In genomic region chr10:28632597-28632940, GRCh38 we compare ENCODE assay signal across 24 cellular contexts.
"Had no signal": no experiment of that assay in that cellular context is flagged by ENCODE, and none has a peak within 500 bp of the region (broad histone marks: within the 10 kb centered on the region; RNA-seq: fewer than 3 reads in every experiment).

No MANE protein-coding gene starts in this region.

- H3K9ac ChIP-seq: parathyroid adenoma had no signal

- H3K27ac Mint-ChIP-seq: immature natural killer cell, naive B cell, nephron progenitor cell had no signal

- H3K4me1 ChIP-seq: prostate gland, transverse colon had no signal

- H3K27ac ChIP-seq: coronary artery, gastroesophageal sphincter, parathyroid adenoma, prostate gland, skin epidermis, stomach, thoracic aorta, transverse colon had no signal

- H3K36me3 Mint-ChIP-seq: immature natural killer cell had no signal

- H3K9me3 ChIP-seq: gastroesophageal sphincter, prostate gland, stomach, thoracic aorta, transverse colon had no signal

- H3K9me3 Mint-ChIP-seq: nephron progenitor cell had no signal

- FAIRE-seq: keratinocyte had no signal

- DNase-seq: effector CD8-positive, alpha-beta T cell; glutamatergic neuron; immature natural killer cell; left cardiac atrium; left ventricle myocardium superior; mesenchymal stem cell; naive B cell; nephron progenitor cell; retina; stimulated activated CD4-positive, alpha-beta T cell treated with anti-CD3 and anti-CD28 coated beads, Interleukin-2, amount 100 ng/mL, for 24 hours; stimulated activated naive CD4-positive, alpha-beta T cell; stomach; substantia nigra; transverse colon had no signal

- H3K36me3 ChIP-seq: gastroesophageal sphincter, prostate gland, stomach, thoracic aorta, transverse colon had no signal

- H3K4me3 ChIP-seq: coronary artery, gastroesophageal sphincter, lung, prostate gland, skin epidermis, stomach, thoracic aorta, transverse colon had no signal

- H3K4me3 Mint-ChIP-seq: immature natural killer cell, naive B cell, nephron progenitor cell had no signal

- H2AFZ ChIP-seq: parathyroid adenoma had no signal

- H3K79me2 ChIP-seq: parathyroid adenoma had no signal

- ATAC-seq: esophagus mucosa, gastroesophageal sphincter, left cardiac atrium, left ventricle myocardium superior, sciatic nerve had no signal
